In the genomic region with DNA sequence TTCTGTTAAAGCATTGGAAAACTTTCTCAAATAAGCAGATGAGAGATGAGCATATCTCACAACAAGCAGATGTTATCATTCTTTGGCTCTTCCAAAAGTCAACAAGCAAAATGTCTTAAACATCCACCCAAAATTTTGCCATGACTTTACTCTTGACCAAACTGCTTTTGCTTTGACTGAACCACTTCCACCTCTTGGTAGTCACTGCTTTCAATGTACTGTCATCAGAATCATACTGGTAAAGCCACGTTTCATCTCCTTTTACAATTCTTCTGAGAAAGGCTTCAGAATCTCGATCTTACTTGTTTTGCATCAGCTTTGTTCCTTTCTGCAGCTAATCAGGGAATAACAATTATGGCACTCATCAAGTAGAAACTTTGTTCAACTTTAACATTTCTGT, we compare ENCODE assay signal across 22 cellular contexts.
"Had no signal": no experiment of that assay in that cellular context is flagged by ENCODE, and none has a peak within 500 bp of the region (broad histone marks: within the 10 kb centered on the region; RNA-seq: fewer than 3 reads in every experiment).

No MANE protein-coding gene starts in this region.

- DNase-seq: effector CD4-positive, alpha-beta T cell; endodermal cell; heart left ventricle; hippocampal formation; kidney glomerular epithelial cell; naive thymus-derived CD4-positive, alpha-beta T cell; nephron progenitor cell; posterior cingulate gyrus; sigmoid colon; stimulated activated CD4-positive, alpha-beta T cell treated with anti-CD3 and anti-CD28 coated beads, Interleukin-2, amount 100 ng/mL, for 24 hours; stimulated activated CD4-positive, alpha-beta T cell treated with anti-CD3 and anti-CD28 coated beads, Interleukin-4, amount 100 ng/mL, for 4 hours; stimulated activated naive CD4-positive, alpha-beta T cell; stomach; substantia nigra; transverse colon had no signal

- H3K27ac ChIP-seq: coronary artery, heart left ventricle, neutrophil, right atrium auricular region, sigmoid colon, skin epidermis, stomach, thoracic aorta, transverse colon had no signal

- H3K36me3 Mint-ChIP-seq: naive thymus-derived CD4-positive, alpha-beta T cell had no signal

- FAIRE-seq: endothelial cell of umbilical vein, frontal cortex had no signal

- H3K4me3 ChIP-seq: coronary artery, heart left ventricle, right atrium auricular region, sigmoid colon, skin epidermis, stomach, thoracic aorta, transverse colon had no signal

- H3K4me1 ChIP-seq: heart left ventricle, right atrium auricular region, sigmoid colon, stomach, transverse colon had no signal

- ATAC-seq: heart left ventricle; naive thymus-derived CD4-positive, alpha-beta T cell had no signal

- H3K4me1 Mint-ChIP-seq: endodermal cell, nephron progenitor cell had no signal

- H3K36me3 ChIP-seq: heart left ventricle, neutrophil, right atrium auricular region, sigmoid colon, stomach, thoracic aorta, transverse colon had no signal

- H3K27me3 ChIP-seq: heart left ventricle, neutrophil, right atrium auricular region, sigmoid colon, stomach, transverse colon had no signal

- H3K9me3 Mint-ChIP-seq: endodermal cell, nephron progenitor cell had no signal

- H3K4me3 Mint-ChIP-seq: endodermal cell; naive thymus-derived CD4-positive, alpha-beta T cell; nephron progenitor cell had no signal

- H3K27ac Mint-ChIP-seq: endodermal cell; naive thymus-derived CD4-positive, alpha-beta T cell; nephron progenitor cell had no signal

- H3K9me3 ChIP-seq: heart left ventricle, neutrophil, right atrium auricular region, sigmoid colon, stomach, thoracic aorta, transverse colon had no signal
